In genomic region chr3:192957441-192957951, GRCh38 we compare ENCODE assay signal across 9 cellular contexts. TPM values are rescaled to one million over a fixed set of nuclear protein-coding genes. Genes with fewer than 3 reads are reported as not detected.
A peak's percentile ranks its signal among the peaks of the same experiment; 100 is the strongest.
DNase-seq lines count a peak whose midpoint lies in the region; ATAC-seq and TF ChIP-seq lines count a peak whose summit lies in the region.
"Had no signal": no experiment of that assay in that cellular context is flagged by ENCODE, and none has a peak within 500 bp of the region (broad histone marks: within the 10 kb centered on the region; RNA-seq: fewer than 3 reads in every experiment).

No MANE protein-coding gene starts in this region.

- H3K9me3 ChIP-seq in T-helper 17 cell (ENCODE audit: control insufficient read depth, low read length, poor library complexity, severe bottlenecking), result no peaks in the 10 kb centered on the region
- H3K9me3 ChIP-seq in heart right ventricle, result peaks cover 0 to 3% (median 0%) of the 10 kb centered on the region in 11 donors

- intact Hi-C loops in heart right ventricle (cut with DNase I), result loop anchor here in 1 of 10 donors (5.0 kb wide), 1 partner anchor 1730 kb away; no protein-coding TSS in a partner anchor

- TF ChIP-seq CTCF in heart right ventricle (IDR thresholded peaks at IDR 0.05), result no peak
- TF ChIP-seq CTCF in osteocyte (IDR thresholded peaks at IDR 0.05), result no peak

- WGBS in heart right ventricle, 2 donors, result 42 to 47% methylated on average over 5 of the region's 5 CpGs

- H3K27me3 Mint-ChIP-seq in T-helper 17 cell, result no peaks in the 10 kb centered on the region
- no peaks in the 10 kb centered on the region for H3K27me3 Mint-ChIP-seq in stimulated activated naive CD8-positive, alpha-beta T cell treated with anti-CD3 and anti-CD28 coated beads, Interleukin-15, amount 100 ng/mL, for 72 hours
- peaks cover 21% of the 10 kb centered on the region for H3K27me3 Mint-ChIP-seq in osteocyte (ENCODE audit: unreplicated experiment)

- H3K4me1 Mint-ChIP-seq in T-helper 17 cell (no peaks in the 10 kb centered on the region), osteocyte (ENCODE audit: unreplicated experiment) (no peaks in the 10 kb centered on the region)
- H3K4me1 Mint-ChIP-seq in stimulated activated naive CD8-positive, alpha-beta T cell treated with anti-CD3 and anti-CD28 coated beads, Interleukin-15, amount 100 ng/mL, for 72 hours, result peaks cover 8% of the 10 kb centered on the region

- H3K36me3 Mint-ChIP-seq in T-helper 17 cell (ENCODE audit: low read depth) (peaks cover 3% of the 10 kb centered on the region), osteocyte (ENCODE audit: unreplicated experiment) (no peaks in the 10 kb centered on the region)
- H3K36me3 Mint-ChIP-seq: memory B cell had no signal

- H3K4me3 Mint-ChIP-seq in T-helper 17 cell (peak overlapping the region; percentile 2), osteocyte (ENCODE audit: unreplicated experiment) (no peak overlapping the region)
- no peak overlapping the region for H3K4me3 Mint-ChIP-seq in stimulated activated naive CD8-positive, alpha-beta T cell treated with anti-CD3 and anti-CD28 coated beads, Interleukin-15, amount 100 ng/mL, for 72 hours
- H3K4me3 Mint-ChIP-seq: memory B cell had no signal

- H3K36me3 ChIP-seq in heart right ventricle, result no peaks in the 10 kb centered on the region

- peak; percentile 30 to 53 for ATAC-seq in activated CD4-positive, CD25-positive, alpha-beta regulatory T cell treated with anti-CD3 and anti-CD28 coated beads, Interleukin-2, amount 50 U/mL, for 24 hours
- ATAC-seq in T-helper 17 cell, result no peak
- peak; percentile 79 to 98 (median 94) for ATAC-seq in heart right ventricle
- peak; percentile 91 for ATAC-seq in stimulated activated naive CD8-positive, alpha-beta T cell treated with anti-CD3 and anti-CD28 coated beads, Interleukin-15, amount 100 ng/mL, for 72 hours
- no peak for ATAC-seq in HG02970 (IDR thresholded peaks at IDR 0.05; ENCODE audit: low FRiP score, unreplicated experiment)

- H3K27ac Mint-ChIP-seq in T-helper 17 cell (no peak overlapping the region), osteocyte (ENCODE audit: unreplicated experiment) (no peak overlapping the region)
- H3K27ac Mint-ChIP-seq in stimulated activated naive CD8-positive, alpha-beta T cell treated with anti-CD3 and anti-CD28 coated beads, Interleukin-15, amount 100 ng/mL, for 72 hours, result peak overlapping the region in 1 of 2 donors; percentile 19
- H3K27ac Mint-ChIP-seq: memory B cell had no signal

- no peaks in the 10 kb centered on the region for H3K27me3 ChIP-seq in heart right ventricle

- no peak for DNase-seq in activated CD4-positive, CD25-positive, alpha-beta regulatory T cell treated with anti-CD3 and anti-CD28 coated beads, Interleukin-2, amount 50 U/mL, for 72 hours
- DNase-seq in T-helper 17 cell (no peak), heart right ventricle (peak in 1 of 2 donors; percentile 64), osteocyte (ENCODE audit: extremely low spot score, unreplicated experiment) (no peak), T-helper 9 cell (no peak)
- peak in 1 of 2 donors; percentile 33 for DNase-seq in stimulated activated naive CD8-positive, alpha-beta T cell treated with anti-CD3 and anti-CD28 coated beads, Interleukin-15, amount 100 ng/mL, for 72 hours

- peaks cover 8 to 10% of the 10 kb centered on the region in 2 donors for H3K9me3 Mint-ChIP-seq in stimulated activated naive CD8-positive, alpha-beta T cell treated with anti-CD3 and anti-CD28 coated beads, Interleukin-15, amount 100 ng/mL, for 72 hours
- no peaks in the 10 kb centered on the region for H3K9me3 Mint-ChIP-seq in osteocyte (ENCODE audit: unreplicated experiment)

- H3K4me3 ChIP-seq in heart right ventricle, result peak overlapping the region in 5 of 10 donors; percentile 10 to 20 (median 15)

- peaks cover 0 to 27% (median 6%) of the 10 kb centered on the region in 9 donors for H3K4me1 ChIP-seq in heart right ventricle

- H3K27ac ChIP-seq in heart right ventricle, result peak overlapping the region in 8 of 10 donors; percentile 36 to 92 (median 76)

RNA-seq across cellular contexts. Expression of gene MB21D2, which starts 39.8 kb away (rescaled TPM):
- total RNA-seq in T-helper 17 cell, result 10 to 100 TPM; 10.1 to 12.3 TPM
- 1 to 10 TPM; 1.6 to 4.4 (median 3.5) TPM for total RNA-seq in heart right ventricle
- 1 to 10 TPM in 1 of 2 donors, under 1 TPM in 1; 0.80 to 2.1 TPM for polyA plus RNA-seq in heart right ventricle
- 5.3 and 5.5 TPM in 2 replicates for total RNA-seq in osteocyte

Comparison
In these comparisons a context has a peak if more than half of its experiments do, and no peak if none do; other contexts are left out.
1. ATAC-seq: peak in activated CD4-positive, CD25-positive, alpha-beta regulatory T cell treated with anti-CD3 and anti-CD28 coated beads, Interleukin-2, amount 50 U/mL, for 24 hours (2 of 2), heart right ventricle (8 of 8) and stimulated activated naive CD8-positive, alpha-beta T cell treated with anti-CD3 and anti-CD28 coated beads, Interleukin-15, amount 100 ng/mL, for 72 hours (single experiment); none in T-helper 17 cell (single experiment) and HG02970 (single experiment).